Comparison of ENCODE assay signal across 1 cellular context in genomic region chr5:105530716-105531261, GRCh38.
TF ChIP-seq lines count a peak whose summit lies in the region.

No MANE protein-coding gene starts in this region.

TF ChIP-seq in SK-N-SH treated with all-trans-retinoic acid at 6 μM for 48 hours, 23 proteins besides CTCF, POLR2A, EP300 and RAD21 (continued from another document):
- TF ChIP-seq PATZ1 (CRISPR knock-in tag; IDR thresholded peaks at IDR 0.05; ENCODE audit: borderline replicate concordance): no peak
- no peak for TF ChIP-seq POU6F1 (CRISPR knock-in tag; IDR thresholded peaks at IDR 0.05; ENCODE audit: borderline replicate concordance, low read depth)
- no peak for TF ChIP-seq SNAI2 (CRISPR knock-in tag; IDR thresholded peaks at IDR 0.05)
- no peak for TF ChIP-seq ZFP30 (CRISPR knock-in tag; IDR thresholded peaks at IDR 0.05)
- TF ChIP-seq RARB (CRISPR knock-in tag; IDR thresholded peaks at IDR 0.05): no peak
